28 cellular contexts compared by ENCODE assay signal in the genomic region with DNA sequence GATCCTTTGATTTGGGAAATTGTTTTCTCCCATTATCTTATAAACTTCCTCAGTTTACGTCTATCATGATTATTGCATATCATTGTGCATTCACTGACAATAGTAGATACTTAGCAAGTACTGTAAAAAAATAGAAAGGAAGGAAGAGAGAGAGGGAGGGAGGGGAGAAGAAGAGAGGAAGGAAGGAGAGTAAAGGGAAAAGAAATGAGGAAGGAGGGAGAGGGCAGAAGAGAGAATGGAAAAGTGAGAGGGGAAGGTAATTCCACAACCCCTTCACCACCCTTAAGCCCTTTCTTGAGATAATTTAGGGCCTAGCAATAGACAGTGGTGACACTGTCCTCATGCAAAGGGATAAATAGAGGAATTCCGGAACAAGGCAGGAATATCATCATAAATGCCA.
"Had no signal": no experiment of that assay in that cellular context is flagged by ENCODE, and none has a peak within 500 bp of the region (broad histone marks: within the 10 kb centered on the region; RNA-seq: fewer than 3 reads in every experiment).

No MANE protein-coding gene starts in this region.

- H2AFZ ChIP-seq: neural progenitor cell, parathyroid adenoma had no signal

- H3K4me1 Mint-ChIP-seq: naive thymus-derived CD4-positive, alpha-beta T cell had no signal

- H3K36me3 ChIP-seq: cardiac muscle cell, gastrocnemius medialis, neural progenitor cell, right atrium auricular region, uterus had no signal

- H3K9me3 Mint-ChIP-seq: brain; neural progenitor cell; T-helper 2 cell treated with Interferon-gamma antibody and Interleukin-4, amounts not matched to agents 5 μg/mL and 100 μg/mL, for 36 hours had no signal

- H3K79me2 ChIP-seq: parathyroid adenoma had no signal

- H3K27ac ChIP-seq: cardiac muscle cell, coronary artery, dorsolateral prefrontal cortex, gastrocnemius medialis, neural progenitor cell, parathyroid adenoma, uterus had no signal

- DNase-seq: activated CD4-positive, alpha-beta T cell treated with anti-CD3 and anti-CD28 coated beads for 4 hours; activated CD4-positive, alpha-beta T cell treated with anti-CD3 and anti-CD28 coated beads, Interleukin-2, amount 50 U/mL, for 4 hours; activated effector memory CD4-positive, alpha-beta T cell treated with Interleukin-2 at 50 U/mL for 16 hours; activated naive CD4-positive, alpha-beta T cell treated with Interleukin-2 at 50 U/mL for 16 hours; anterior cingulate cortex; cerebellar nuclear complex; dorsolateral prefrontal cortex; effector memory CD4-positive, alpha-beta T cell; erythroblast; gastrocnemius medialis; glutamatergic neuron; left cardiac atrium; mammary epithelial cell; midbrain; naive thymus-derived CD4-positive, alpha-beta T cell; occipital lobe; stimulated activated CD4-positive, alpha-beta T cell treated with anti-CD3 and anti-CD28 coated beads, Interleukin-15, amount 100 ng/mL, for 24 hours; stimulated activated naive CD4-positive, alpha-beta T cell; T-helper 1 cell; uterus had no signal

- H3K4me3 ChIP-seq: cardiac muscle cell, coronary artery, dorsolateral prefrontal cortex, gastrocnemius medialis, neural progenitor cell, right atrium auricular region, uterus had no signal

- H3K27ac Mint-ChIP-seq: activated naive CD8-positive, alpha-beta T cell; naive thymus-derived CD4-positive, alpha-beta T cell; neural progenitor cell; T-helper 2 cell treated with Interferon-gamma antibody and Interleukin-4, amounts not matched to agents 5 μg/mL and 100 μg/mL, for 36 hours had no signal

- ATAC-seq: gastrocnemius medialis; left cardiac atrium; naive thymus-derived CD4-positive, alpha-beta T cell had no signal

- H3K27me3 Mint-ChIP-seq: brain had no signal

- H3K36me3 Mint-ChIP-seq: activated naive CD8-positive, alpha-beta T cell; naive thymus-derived CD4-positive, alpha-beta T cell had no signal

- H3K9me3 ChIP-seq: gastrocnemius medialis, right atrium auricular region, uterus had no signal

- H3K4me1 ChIP-seq: uterus had no signal

- H3K27me3 ChIP-seq: cardiac muscle cell, dorsolateral prefrontal cortex, gastrocnemius medialis, neural progenitor cell, right atrium auricular region, uterus had no signal

- H3K4me3 Mint-ChIP-seq: activated naive CD8-positive, alpha-beta T cell; brain; naive thymus-derived CD4-positive, alpha-beta T cell; neural progenitor cell; T-helper 2 cell treated with Interferon-gamma antibody and Interleukin-4, amounts not matched to agents 5 μg/mL and 100 μg/mL, for 36 hours had no signal

- H3K4me2 ChIP-seq: neural progenitor cell had no signal
